Comparison of ENCODE assay signal across 13 cellular contexts in the genomic region with DNA sequence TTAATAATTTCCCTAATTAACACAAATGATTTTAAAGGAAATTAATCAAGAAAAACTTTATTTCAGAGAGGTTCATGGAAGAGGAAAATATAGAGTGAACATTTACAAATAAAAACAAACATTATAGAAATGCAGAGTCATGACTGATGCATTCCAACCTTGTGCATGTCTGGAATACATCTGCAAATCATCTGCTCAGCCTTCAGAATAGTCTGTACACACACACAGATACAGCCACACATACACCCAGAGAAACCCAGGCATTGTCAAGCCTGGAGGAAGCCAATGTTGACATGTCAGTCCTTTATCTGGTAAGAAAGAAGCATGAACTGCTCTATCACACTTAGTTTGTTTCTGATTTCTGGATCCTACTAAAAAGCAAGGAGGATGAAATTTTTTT.
A peak's percentile ranks its signal among the peaks of the same experiment; 100 is the strongest.
DNase-seq lines count a peak whose midpoint lies in the region; ATAC-seq, FAIRE-seq and TF ChIP-seq lines count a peak whose summit lies in the region.
"Had no signal": no experiment of that assay in that cellular context is flagged by ENCODE, and none has a peak within 500 bp of the region (broad histone marks: within the 10 kb centered on the region; RNA-seq: fewer than 3 reads in every experiment).

No MANE protein-coding gene starts in this region.

- POLR2A ChIA-PET in endothelial cell of umbilical vein (lab: Charles Lee): no interaction called here

- ATAC-seq in Right ventricle myocardium superior (ENCODE audit: poor library complexity): peak; percentile 67
- no peak for ATAC-seq in HG02759 (IDR thresholded peaks at IDR 0.05; ENCODE audit: unreplicated experiment)
- ATAC-seq in HG03520 (IDR thresholded peaks at IDR 0.05; ENCODE audit: unreplicated experiment): no peak
- ATAC-seq: naive thymus-derived CD4-positive, alpha-beta T cell had no signal

- dilution Hi-C loops in endothelial cell of umbilical vein (cut with MboI; ENCODE audit: extremely low pct_ligation_motif_present, low sequenced_read_pairs): no loop called here

- DNase-seq in Right ventricle myocardium superior (no peak), right atrium auricular region (ENCODE audit: low spot score) (no peak), endothelial cell of umbilical vein (ENCODE audit: low read depth, low spot score) (peak; percentile 11), medulla oblongata (ENCODE audit: extremely low spot score) (peak; percentile 20), HuH-7 (ENCODE audit: low spot score) (no peak), HPDE6-E6E7 (ENCODE audit: extremely low spot score) (no peak)
- DNase-seq: activated effector memory CD4-positive, alpha-beta T cell treated with anti-CD3 and anti-CD28 coated beads, Interleukin-2, amount 50 U/mL, for 16 hours; naive thymus-derived CD4-positive, alpha-beta T cell; NCI-H345 had no signal

- H3K27me3 ChIP-seq in right atrium auricular region (no peaks in the 10 kb centered on the region), endothelial cell of umbilical vein (ENCODE audit: control insufficient read depth in 2 of 2, insufficient read depth in 2 of 2, low read length in 2 of 2) (no peaks in the 10 kb centered on the region)
- H3K27me3 ChIP-seq: BLaER1 had no signal

- FAIRE-seq in endothelial cell of umbilical vein (lab: Jason Lieb, UNC): peak; percentile 43
- FAIRE-seq: TTC549 had no signal

- intact Hi-C loops in Right ventricle myocardium superior (cut with DNase I): no loop called here
- intact Hi-C loops in endothelial cell of umbilical vein (cut with micrococcal nuclease): loop anchor here (2.0 to 10.0 kb wide), 3 partner anchors 325 to 1265 kb away; partner anchors contain the start of genes CISD2 and MANBA

- no peak overlapping the region for H3K4me2 ChIP-seq in endothelial cell of umbilical vein (ENCODE audit: insufficient read depth, low read length)
- H3K4me2 ChIP-seq: BLaER1 had no signal

- H3K79me2 ChIP-seq in endothelial cell of umbilical vein (ENCODE audit: control insufficient read depth, insufficient read depth, low read length): no peaks in the 10 kb centered on the region

- BruUV-seq in endothelial cell of umbilical vein (replicated peaks; lab: Mats Ljungman, UMichigan): no TSS peak

- no peaks in the 10 kb centered on the region for H3K9me1 ChIP-seq in endothelial cell of umbilical vein (replicated peaks; ENCODE audit: control insufficient read depth, extremely low read depth, insufficient read depth, low read length)

- H3K4me1 ChIP-seq in right atrium auricular region: peaks cover 0 to 17% of the 10 kb centered on the region in 2 donors
- H3K4me1 ChIP-seq in endothelial cell of umbilical vein (ENCODE audit: control insufficient read depth, extremely low read depth, insufficient read depth, low read length): no peaks in the 10 kb centered on the region

- no peaks in the 10 kb centered on the region for H3K9me3 ChIP-seq in right atrium auricular region
- no peaks in the 10 kb centered on the region for H3K9me3 ChIP-seq in endothelial cell of umbilical vein (replicated peaks; ENCODE audit: control insufficient read depth, insufficient read depth, low read length)

- TF ChIP-seq POLR2A in endothelial cell of umbilical vein (IDR thresholded peaks at IDR 0.05; ENCODE audit: low read depth, low read length): no peak

- TF ChIP-seq CTCF in right atrium auricular region (IDR thresholded peaks at IDR 0.05): no peak
- no peak for TF ChIP-seq CTCF in endothelial cell of umbilical vein (IDR thresholded peaks at IDR 0.05; ENCODE audit: extremely low read depth in 1 of 2, insufficient read depth in 1 of 2, low read depth in 1 of 2, low read length in 2 of 2)

- H3K36me3 ChIP-seq in right atrium auricular region (no peaks in the 10 kb centered on the region), endothelial cell of umbilical vein (ENCODE audit: control insufficient read depth in 2 of 2, extremely low read depth in 1 of 2, insufficient read depth in 2 of 2, low read length in 2 of 2) (no peaks in the 10 kb centered on the region)
- H3K36me3 ChIP-seq: BLaER1 had no signal

- H3K27ac ChIP-seq in right atrium auricular region (peak overlapping the region in 1 of 2 donors; percentile 12), endothelial cell of umbilical vein (ENCODE audit: insufficient read depth, low read depth, low read length) (no peak overlapping the region)
- H3K27ac ChIP-seq: BLaER1 had no signal

- H3K9ac ChIP-seq in endothelial cell of umbilical vein (replicated peaks; ENCODE audit: extremely low read depth, insufficient read depth, low read length): no peak overlapping the region
- H3K9ac ChIP-seq: BLaER1 had no signal

- CTCF ChIA-PET in endothelial cell of umbilical vein (lab: Charles Lee): interaction anchor here (1.0 to 1.4 kb wide), 2 partner anchors 9 to 10 kb away, joined by 4 read pairs; no protein-coding TSS in a partner anchor

- H4K20me1 ChIP-seq in endothelial cell of umbilical vein (replicated peaks; ENCODE audit: control insufficient read depth, extremely low read depth, insufficient read depth, low read length): no peaks in the 10 kb centered on the region
- H4K20me1 ChIP-seq: BLaER1 had no signal

- H2AFZ ChIP-seq in endothelial cell of umbilical vein (ENCODE audit: low read depth, low read length): no peak overlapping the region

- no peak overlapping the region for H3K4me3 ChIP-seq in right atrium auricular region
- no peak overlapping the region for H3K4me3 ChIP-seq in endothelial cell of umbilical vein (replicated peaks in 1 of 3; ENCODE audit: insufficient read depth in 1 of 3, low read depth in 1 of 3, low read length in 3 of 3)
- H3K4me3 ChIP-seq: BLaER1 had no signal

TF ChIP-seq in endothelial cell of umbilical vein, 7 proteins besides CTCF, POLR2A, EP300 and RAD21:
- no peak for TF ChIP-seq FOS (IDR thresholded peaks at IDR 0.05; ENCODE audit: borderline replicate concordance, insufficient read depth, low read length)
- no peak for TF ChIP-seq MAX (IDR thresholded peaks at IDR 0.05; ENCODE audit: insufficient read depth, insufficient read length)
- no peak for TF ChIP-seq EZH2 (IDR thresholded peaks at IDR 0.05; ENCODE audit: borderline replicate concordance, low read depth, low read length, severe bottlenecking)
- no peak for TF ChIP-seq JUN (IDR thresholded peaks at IDR 0.05; ENCODE audit: borderline replicate concordance, insufficient read depth, insufficient read length, low read depth)
- no peak for TF ChIP-seq POLR2AphosphoS5 (IDR thresholded peaks at IDR 0.05; ENCODE audit: insufficient read depth, low read depth, low read length)
- no peak for TF ChIP-seq MYC (IDR thresholded peaks at IDR 0.05; ENCODE audit: low read depth, low read length)
- TF ChIP-seq GATA2 (IDR thresholded peaks at IDR 0.05; ENCODE audit: insufficient read depth, insufficient read length, low read depth, low read length): no peak

Comparison
In these comparisons a context has a peak if more than half of its experiments do, and no peak if none do; other contexts are left out.
1. DNase-seq: peak in endothelial cell of umbilical vein (single experiment) and medulla oblongata (single experiment); none in Right ventricle myocardium superior (single experiment), right atrium auricular region (single experiment), HuH-7 (single experiment) and HPDE6-E6E7 (single experiment).